ENCODE assay signal across 3 cellular contexts in genomic region chr20:38771621-38772020, GRCh38.
A peak's percentile ranks its signal among the peaks of the same experiment; 100 is the strongest.
TF ChIP-seq lines count a peak whose summit lies in the region.

No MANE protein-coding gene starts in this region.

TF ChIP-seq in GM23338, 12 proteins besides CTCF, POLR2A, EP300 and RAD21 (continues in another document):
- TF ChIP-seq ZNF331 (CRISPR knock-in tag; IDR thresholded peaks at IDR 0.05; ENCODE audit: low read depth) (no peak), EZH2phosphoT487 (IDR thresholded peaks at IDR 0.05; ENCODE audit: unreplicated experiment) (no peak), ZNF462 (CRISPR knock-in tag; IDR thresholded peaks at IDR 0.05) (no peak), POLR2AphosphoS5 (IDR thresholded peaks at IDR 0.05; ENCODE audit: low read depth) (no peak), STAT1 (IDR thresholded peaks at IDR 0.05; ENCODE audit: unreplicated experiment) (no peak)

TF ChIP-seq in H1, 55 proteins besides CTCF, POLR2A, EP300 and RAD21:
- TF ChIP-seq GABPA (IDR thresholded peaks at IDR 0.05; ENCODE audit: borderline replicate concordance, insufficient read depth, low read length) = no peak
- TF ChIP-seq RBBP5 (IDR thresholded peaks at IDR 0.05; ENCODE audit: borderline replicate concordance, low read depth, low read length) = no peak
- no peak for TF ChIP-seq TCF12 (IDR thresholded peaks at IDR 0.05; ENCODE audit: low read depth, low read length)
- no peak for TF ChIP-seq SP4 (IDR thresholded peaks at IDR 0.05; ENCODE audit: low read length)
- TF ChIP-seq CHD1 (IDR thresholded peaks at IDR 0.05; ENCODE audit: low read depth, low read length) = no peak
- TF ChIP-seq ASH2L (IDR thresholded peaks at IDR 0.05; ENCODE audit: low read length) = no peak
- no peak for TF ChIP-seq EGR1 (IDR thresholded peaks at IDR 0.05; ENCODE audit: borderline replicate concordance, low read depth, low read length)
- no peak for TF ChIP-seq POU5F1 (IDR thresholded peaks at IDR 0.05; ENCODE audit: low read depth, low read length)
- no peak for TF ChIP-seq CBX8 (IDR thresholded peaks at IDR 0.05; ENCODE audit: borderline replicate concordance, low read depth, low read length)
- no peak for TF ChIP-seq TBP (IDR thresholded peaks at IDR 0.05; ENCODE audit: low read depth, low read length)
- no peak for TF ChIP-seq RFX5 (IDR thresholded peaks at IDR 0.05; ENCODE audit: borderline replicate concordance, low read depth, low read length)
- no peak for TF ChIP-seq MAFK (IDR thresholded peaks at IDR 0.05; ENCODE audit: low read depth, low read length)
- TF ChIP-seq YY1 (IDR thresholded peaks at IDR 0.05; ENCODE audit: low read depth, low read length) = no peak
- TF ChIP-seq CBX5 (IDR thresholded peaks at IDR 0.05; ENCODE audit: low read depth, low read length) = no peak
- TF ChIP-seq ATF2 (IDR thresholded peaks at IDR 0.05; ENCODE audit: low read length) = no peak
- no peak for TF ChIP-seq SIN3A (conservative IDR thresholded peaks at IDR 0.05 in 1 of 2, IDR thresholded peaks at IDR 0.05 in 1 of 2; ENCODE audit: low read depth in 1 of 2, low read length in 2 of 2)
- no peak for TF ChIP-seq JUN (IDR thresholded peaks at IDR 0.05; ENCODE audit: low read depth, low read length)
- TF ChIP-seq RXRA (IDR thresholded peaks at IDR 0.05; ENCODE audit: insufficient read depth, low read depth, low read length) = no peak
- no peak for TF ChIP-seq SP2 (IDR thresholded peaks at IDR 0.05; ENCODE audit: low read length)
- no peak for TF ChIP-seq CREB1 (IDR thresholded peaks at IDR 0.05)

TF ChIP-seq in HepG2, 621 proteins besides CTCF, POLR2A, EP300 and RAD21:
- TF ChIP-seq, protein P1, sequence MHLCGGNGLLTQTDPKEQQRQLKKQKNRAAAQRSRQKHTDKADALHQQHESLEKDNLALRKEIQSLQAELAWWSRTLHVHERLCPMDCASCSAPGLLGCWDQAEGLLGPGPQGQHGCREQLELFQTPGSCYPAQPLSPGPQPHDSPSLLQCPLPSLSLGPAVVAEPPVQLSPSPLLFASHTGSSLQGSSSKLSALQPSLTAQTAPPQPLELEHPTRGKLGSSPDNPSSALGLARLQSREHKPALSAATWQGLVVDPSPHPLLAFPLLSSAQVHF (CRISPR knock-in tag; IDR thresholded peaks at IDR 0.05) = no peak
- no peak for TF ChIP-seq ZNF614 (CRISPR knock-in tag; IDR thresholded peaks at IDR 0.05; ENCODE audit: borderline replicate concordance)
- TF ChIP-seq ZBTB7B (CRISPR knock-in tag; IDR thresholded peaks at IDR 0.05) = no peak
- no peak for TF ChIP-seq BRCA1 (CRISPR knock-in tag; IDR thresholded peaks at IDR 0.05)
- no peak for TF ChIP-seq PPARG (CRISPR knock-in tag; conservative IDR thresholded peaks at IDR 0.05)
- TF ChIP-seq MAFF (IDR thresholded peaks at IDR 0.05; ENCODE audit: low read depth, low read length) = no peak
- no peak for TF ChIP-seq PHF20 (CRISPR knock-in tag; IDR thresholded peaks at IDR 0.05)
- no peak for TF ChIP-seq ADNP (CRISPR knock-in tag; IDR thresholded peaks at IDR 0.05)
- TF ChIP-seq RXRA (CRISPR knock-in tag; IDR thresholded peaks at IDR 0.05) = 0 out of 2 replicates have a peak, but pooled peaks have one; percentile 17
TF ChIP-seq in HepG2: peak in this region for 1.
